10 cellular contexts compared by ENCODE assay signal in genomic region chr1:101181930-101182329, GRCh38. TPM values are rescaled to one million over a fixed set of nuclear protein-coding genes. Genes with fewer than 3 reads are reported as not detected.
DNase-seq lines count a peak whose midpoint lies in the region; ATAC-seq and TF ChIP-seq lines count a peak whose summit lies in the region.
"Had no signal": no experiment of that assay in that cellular context is flagged by ENCODE, and none has a peak within 500 bp of the region (broad histone marks: within the 10 kb centered on the region; RNA-seq: fewer than 3 reads in every experiment).

No MANE protein-coding gene starts in this region.

- no peaks in the 10 kb centered on the region for H3K27me3 ChIP-seq in right atrium auricular region
- no peaks in the 10 kb centered on the region for H3K27me3 ChIP-seq in stomach

- ATAC-seq in activated naive CD8-positive, alpha-beta T cell treated with anti-CD3 and anti-CD28 coated beads, Interleukin-2, amount 50 U/mL, for 24 hours, result no peak

- no peaks in the 10 kb centered on the region for H3K9me3 Mint-ChIP-seq in activated naive CD4-positive, alpha-beta T cell treated with anti-CD3 and anti-CD28 coated beads for 36 hours
- peaks cover 7% of the 10 kb centered on the region for H3K9me3 Mint-ChIP-seq in activated naive CD8-positive, alpha-beta T cell treated with anti-CD3 and anti-CD28 coated beads, Interleukin-2, amount 50 U/mL, for 24 hours

- H3K36me3 ChIP-seq in right atrium auricular region (no peaks in the 10 kb centered on the region), stomach (no peaks in the 10 kb centered on the region)

- H3K27ac Mint-ChIP-seq in activated naive CD4-positive, alpha-beta T cell treated with anti-CD3 and anti-CD28 coated beads for 36 hours, result peak overlapping the region; percentile 81
- peak overlapping the region; percentile 99 for H3K27ac Mint-ChIP-seq in activated naive CD8-positive, alpha-beta T cell treated with anti-CD3 and anti-CD28 coated beads, Interleukin-2, amount 50 U/mL, for 24 hours
- H3K27ac Mint-ChIP-seq: naive B cell had no signal

- H3K4me1 Mint-ChIP-seq in activated naive CD4-positive, alpha-beta T cell treated with anti-CD3 and anti-CD28 coated beads for 36 hours (ENCODE audit: low read depth), result peaks cover 76% of the 10 kb centered on the region
- peaks cover 80% of the 10 kb centered on the region for H3K4me1 Mint-ChIP-seq in activated naive CD8-positive, alpha-beta T cell treated with anti-CD3 and anti-CD28 coated beads, Interleukin-2, amount 50 U/mL, for 24 hours

- H3K36me3 Mint-ChIP-seq in activated naive CD4-positive, alpha-beta T cell treated with anti-CD3 and anti-CD28 coated beads for 36 hours (ENCODE audit: low read depth), result no peaks in the 10 kb centered on the region
- H3K36me3 Mint-ChIP-seq in activated naive CD8-positive, alpha-beta T cell treated with anti-CD3 and anti-CD28 coated beads, Interleukin-2, amount 50 U/mL, for 24 hours (ENCODE audit: low read depth), result no peaks in the 10 kb centered on the region

- no peak for TF ChIP-seq EP300 in stomach (IDR thresholded peaks at IDR 0.05)

- DNase-seq in activated naive CD4-positive, alpha-beta T cell treated with anti-CD3 and anti-CD28 coated beads for 36 hours, result peak; percentile 37
- no peak for DNase-seq in activated naive CD4-positive, alpha-beta T cell (lab: John Stamatoyannopoulos, UW)
- DNase-seq in activated naive CD8-positive, alpha-beta T cell treated with anti-CD3 and anti-CD28 coated beads, Interleukin-2, amount 50 U/mL, for 24 hours, result no peak
- DNase-seq in right atrium auricular region (ENCODE audit: low spot score), result no peak
- no peak for DNase-seq in stomach
- no peak for DNase-seq in lower leg skin (ENCODE audit: low spot score in 2 of 2)
- DNase-seq in NCI-H1105 (lab: John Stamatoyannopoulos, UW), result no peak
- DNase-seq in KBM-7, result no peak
- DNase-seq: naive B cell, NCI-H1930 had no signal

- TF ChIP-seq CTCF in right atrium auricular region (IDR thresholded peaks at IDR 0.05) (no peak), stomach (IDR thresholded peaks at IDR 0.05) (no peak), lower leg skin (IDR thresholded peaks at IDR 0.05) (no peak)

- intact Hi-C loops in activated naive CD4-positive, alpha-beta T cell treated with anti-CD3 and anti-CD28 coated beads for 36 hours (cut with micrococcal nuclease), result no loop called here
- intact Hi-C loops in stomach (cut with DNase I; ENCODE audit: low total_unique reads), result no loop called here
- intact Hi-C loops in lower leg skin (cut with DNase I; ENCODE audit: low total_unique reads), result no loop called here

- CTCF ChIA-PET in activated naive CD4-positive, alpha-beta T cell treated with anti-CD3 and anti-CD28 coated beads for 36 hours (lab: Charles Lee), result interaction anchor here (0.6 to 0.9 kb wide), 5 partner anchors 52 to 106 kb away, joined by 3 to 6 read pairs (median 3); no protein-coding TSS in a partner anchor

- H3K27me3 Mint-ChIP-seq in activated naive CD4-positive, alpha-beta T cell treated with anti-CD3 and anti-CD28 coated beads for 36 hours (ENCODE audit: low read depth), result no peaks in the 10 kb centered on the region
- H3K27me3 Mint-ChIP-seq in activated naive CD8-positive, alpha-beta T cell treated with anti-CD3 and anti-CD28 coated beads, Interleukin-2, amount 50 U/mL, for 24 hours, result no peaks in the 10 kb centered on the region
- H3K27me3 Mint-ChIP-seq: naive B cell had no signal

- WGBS in stomach, 5 donors, result 69 to 82% (median 72%) methylated on average over 5 of the region's 5 CpGs
- 74 to 84% methylated on average over 5 of the region's 5 CpGs for WGBS in lower leg skin, 2 donors

- H3K27ac ChIP-seq in right atrium auricular region (peak overlapping the region; percentile 48 to 58), stomach (peak overlapping the region in 3 of 5 donors; percentile 7 to 45 (median 35))

- H3K4me3 Mint-ChIP-seq in activated naive CD4-positive, alpha-beta T cell treated with anti-CD3 and anti-CD28 coated beads for 36 hours, result no peak overlapping the region
- no peak overlapping the region for H3K4me3 Mint-ChIP-seq in activated naive CD8-positive, alpha-beta T cell treated with anti-CD3 and anti-CD28 coated beads, Interleukin-2, amount 50 U/mL, for 24 hours

- in situ Hi-C loops in KBM-7 (cut with MboI; ENCODE audit: low pct_unique_long_range_greater_than_20kb, low sequenced_read_pairs), result no loop called here

- peaks cover 0 to 11% of the 10 kb centered on the region in 2 donors for H3K4me1 ChIP-seq in right atrium auricular region
- no peaks in the 10 kb centered on the region for H3K4me1 ChIP-seq in stomach

- no peak for TF ChIP-seq POLR2A in stomach (IDR thresholded peaks at IDR 0.05)
- TF ChIP-seq POLR2A in lower leg skin (IDR thresholded peaks at IDR 0.05), result no peak

- H3K9me3 ChIP-seq in right atrium auricular region (no peaks in the 10 kb centered on the region), stomach (no peaks in the 10 kb centered on the region)

- no peak overlapping the region for H3K4me3 ChIP-seq in right atrium auricular region
- H3K4me3 ChIP-seq in stomach, result no peak overlapping the region
- no peak overlapping the region for H3K4me3 ChIP-seq in lower leg skin (ENCODE audit: low read depth, poor library complexity, severe bottlenecking)

RNA-seq across cellular contexts. Expression of gene S1PR1, which starts 54.9 kb away (rescaled TPM):
- 100 to 1,000 TPM; 129 to 131 TPM for total RNA-seq in activated naive CD4-positive, alpha-beta T cell treated with anti-CD3 and anti-CD28 coated beads for 36 hours
- total RNA-seq in right atrium auricular region, result 100 to 1,000 TPM in 1 of 2 donors, 10 to 100 TPM in 1; 92.2 to 125 TPM
- total RNA-seq in stomach, result 10 to 100 TPM in 3 of 5 donors, 1 to 10 TPM in 2; 5.8 to 54.0 (median 14.3) TPM
- 10 to 100 TPM in 1 of 3 donors, 1 to 10 TPM in 2; 3.7 to 11.6 (median 8.4) TPM for polyA plus RNA-seq in stomach
- total RNA-seq in lower leg skin, result 10 to 100 TPM; 19.3 to 62.5 (median 27.7) TPM
